ENCODE assay signal across 11 cellular contexts in genomic region chr5:98583572-98583971, GRCh38.
"Had no signal": no experiment of that assay in that cellular context is flagged by ENCODE, and none has a peak within 500 bp of the region (broad histone marks: within the 10 kb centered on the region; RNA-seq: fewer than 3 reads in every experiment).

No MANE protein-coding gene starts in this region.

- DNase-seq: GM23248, GOT3, H7, H9, HCEC 1CT, HFFc6 had no signal

- H3K9me3 Mint-ChIP-seq: GM23338, H9, HFFc6 had no signal

- H3K4me1 ChIP-seq: HAP-1 had no signal

- H3K4me3 Mint-ChIP-seq: GM23338, H9, HFFc6 had no signal

- H3K27ac ChIP-seq: GM23248 had no signal

- H3K36me3 ChIP-seq: HAP-1 had no signal

- FAIRE-seq: H1, H54 had no signal

- H3K4me3 ChIP-seq: GM23248, GM23338, HAP-1 had no signal

- H3K9me3 ChIP-seq: HAP-1 had no signal

- H3K4me1 Mint-ChIP-seq: GM23338 had no signal

- ATAC-seq: GM23338, HCT116 had no signal

- H3K27ac Mint-ChIP-seq: GM23338, H9, HFFc6 had no signal
